Comparison of ENCODE assay signal across 16 cellular contexts in genomic region chr2:160331258-160332025, GRCh38.
A peak's percentile ranks its signal among the peaks of the same experiment; 100 is the strongest.
DNase-seq lines count a peak whose midpoint lies in the region; ATAC-seq and TF ChIP-seq lines count a peak whose summit lies in the region.
"Had no signal": no experiment of that assay in that cellular context is flagged by ENCODE, and none has a peak within 500 bp of the region (broad histone marks: within the 10 kb centered on the region; RNA-seq: fewer than 3 reads in every experiment).

No MANE protein-coding gene starts in this region.

- no peak overlapping the region for H2AFZ ChIP-seq in smooth muscle cell (ENCODE audit: low read depth)

- H3K4me2 ChIP-seq in smooth muscle cell, result no peak overlapping the region

- peaks cover 18% of the 10 kb centered on the region for H3F3A ChIP-seq in smooth muscle cell (ENCODE audit: low read depth)

- peak overlapping the region; percentile 13 to 68 for H3K4me3 Mint-ChIP-seq in activated T-cell treated with anti-CD3 and anti-CD28 coated beads, Interleukin-2, amount 50 U/mL, for 72 hours
- peak overlapping the region; percentile 13 for H3K4me3 Mint-ChIP-seq in activated CD8-positive, alpha-beta T cell treated with anti-CD3 and anti-CD28 coated beads for 36 hours
- H3K4me3 Mint-ChIP-seq: neural crest cell; stimulated activated memory B cell treated with anti-CD40 and anti-IgM and Interleukin-4, amounts not matched to agents 10 μg/mL and 1 μg/mL and 100 μg/mL, for 72 hours had no signal

- H3K9me3 ChIP-seq in right cardiac atrium (ENCODE audit: control insufficient read depth, low read length), result no peaks in the 10 kb centered on the region
- H3K9me3 ChIP-seq in smooth muscle cell (replicated peaks; ENCODE audit: low read depth), result no peaks in the 10 kb centered on the region

- H3K79me2 ChIP-seq in smooth muscle cell (ENCODE audit: low read depth), result peaks cover 100% of the 10 kb centered on the region

- no peaks in the 10 kb centered on the region for H3K36me3 ChIP-seq in smooth muscle cell (ENCODE audit: low read depth)

- intact Hi-C loops in activated CD8-positive, alpha-beta T cell treated with anti-CD3 and anti-CD28 coated beads for 36 hours (cut with micrococcal nuclease), result loop anchor here (5.0 to 10.0 kb wide), 3 partner anchors 76 to 663 kb away; no protein-coding TSS in a partner anchor
- intact Hi-C loops in right cardiac atrium (cut with DNase I), result loop anchor here in 2 of 4 donors (10.0 kb wide), 2 partner anchors 163 to 643 kb away; partner anchors contain the start of gene RBMS1 (in 1 of the 2)

- H3K9ac ChIP-seq in smooth muscle cell (ENCODE audit: low read depth), result no peak overlapping the region

- peaks cover 21% of the 10 kb centered on the region for H3K4me1 ChIP-seq in right cardiac atrium (ENCODE audit: control insufficient read depth, insufficient read depth, low read length)
- peaks cover 34% of the 10 kb centered on the region for H3K4me1 ChIP-seq in smooth muscle cell (ENCODE audit: low read depth)

- H3K27me3 Mint-ChIP-seq in activated T-cell treated with anti-CD3 and anti-CD28 coated beads, Interleukin-2, amount 50 U/mL, for 72 hours (ENCODE audit: low read depth), result no peaks in the 10 kb centered on the region
- no peaks in the 10 kb centered on the region for H3K27me3 Mint-ChIP-seq in activated CD8-positive, alpha-beta T cell treated with anti-CD3 and anti-CD28 coated beads for 36 hours
- H3K27me3 Mint-ChIP-seq: stimulated activated memory B cell treated with anti-CD40 and anti-IgM and Interleukin-4, amounts not matched to agents 10 μg/mL and 1 μg/mL and 100 μg/mL, for 72 hours had no signal

- H3K27me3 ChIP-seq in right cardiac atrium (ENCODE audit: control insufficient read depth, insufficient read depth) (no peaks in the 10 kb centered on the region), smooth muscle cell (ENCODE audit: low read depth) (no peaks in the 10 kb centered on the region)

- TF ChIP-seq CTCF in activated CD8-positive, alpha-beta T cell treated with anti-CD3 and anti-CD28 coated beads for 36 hours (IDR thresholded peaks at IDR 0.05), result no peak
- TF ChIP-seq CTCF in smooth muscle cell (IDR thresholded peaks at IDR 0.05; ENCODE audit: borderline replicate concordance, insufficient read depth, poor library complexity, severe bottlenecking), result no peak

- POLR2A ChIA-PET in activated CD8-positive, alpha-beta T cell treated with anti-CD3 and anti-CD28 coated beads for 36 hours (lab: Charles Lee), result interaction anchor here (0.5 kb wide), 1 partner anchor 101 kb away, joined by 3 read pairs; no protein-coding TSS in a partner anchor

- no peaks in the 10 kb centered on the region for H3K9me3 Mint-ChIP-seq in activated T-cell treated with anti-CD3 and anti-CD28 coated beads, Interleukin-2, amount 50 U/mL, for 72 hours
- no peaks in the 10 kb centered on the region for H3K9me3 Mint-ChIP-seq in activated CD8-positive, alpha-beta T cell treated with anti-CD3 and anti-CD28 coated beads for 36 hours
- H3K9me3 Mint-ChIP-seq: neural crest cell; stimulated activated memory B cell treated with anti-CD40 and anti-IgM and Interleukin-4, amounts not matched to agents 10 μg/mL and 1 μg/mL and 100 μg/mL, for 72 hours had no signal

- H3K4me3 ChIP-seq in right cardiac atrium (ENCODE audit: low read length) (no peak overlapping the region), smooth muscle cell (no peak overlapping the region)

- peaks cover 0 to 3% of the 10 kb centered on the region in 2 donors for H3K36me3 Mint-ChIP-seq in activated T-cell treated with anti-CD3 and anti-CD28 coated beads, Interleukin-2, amount 50 U/mL, for 72 hours (ENCODE audit: insufficient read depth in 2 of 2)
- H3K36me3 Mint-ChIP-seq in activated CD8-positive, alpha-beta T cell treated with anti-CD3 and anti-CD28 coated beads for 36 hours (ENCODE audit: low read depth), result peaks cover 9% of the 10 kb centered on the region

- no peak for ATAC-seq in activated T-cell treated with anti-CD3 and anti-CD28 coated beads, Interleukin-2, amount 50 U/mL, for 72 hours (replicated peaks in 1 of 2)
- ATAC-seq in activated CD8-positive, alpha-beta T cell treated with anti-CD3 and anti-CD28 coated beads for 36 hours, result no peak
- ATAC-seq in right cardiac atrium (peak; percentile 82 to 87), left lobe of liver (no peak), GM18861 (IDR thresholded peaks at IDR 0.05; ENCODE audit: unreplicated experiment) (no peak)
- ATAC-seq: stimulated activated memory B cell treated with anti-CD40 and anti-IgM and Interleukin-4, amounts not matched to agents 10 μg/mL and 1 μg/mL and 100 μg/mL, for 72 hours had no signal

- CTCF ChIA-PET in activated CD8-positive, alpha-beta T cell treated with anti-CD3 and anti-CD28 coated beads for 36 hours (lab: Charles Lee), result interaction anchor here (0.7 to 7.4 kb wide), 4 partner anchors 8 to 98 kb away, joined by 3 to 58 read pairs (median 5); no protein-coding TSS in a partner anchor

- WGBS in right cardiac atrium, result 45% methylated on average over 6 of the region's 6 CpGs
- 71% methylated on average over 6 of the region's 6 CpGs for WGBS in smooth muscle cell (ENCODE audit: low lambda C conversion rate)

- peaks cover 95% of the 10 kb centered on the region for H3K4me1 Mint-ChIP-seq in activated T-cell treated with anti-CD3 and anti-CD28 coated beads, Interleukin-2, amount 50 U/mL, for 72 hours (ENCODE audit: low read depth)
- H3K4me1 Mint-ChIP-seq in activated CD8-positive, alpha-beta T cell treated with anti-CD3 and anti-CD28 coated beads for 36 hours (ENCODE audit: low read depth), result peaks cover 92% of the 10 kb centered on the region

- no peak for DNase-seq in activated T-cell treated with anti-CD3 and anti-CD28 coated beads, Interleukin-2, amount 50 U/mL, for 72 hours
- DNase-seq in activated T-cell treated with anti-CD3 and anti-CD28 coated beads, Interleukin-2, amount 50 U/mL, for 48 hours, result no peak
- no peak for DNase-seq in activated CD8-positive, alpha-beta T cell treated with anti-CD3 and anti-CD28 coated beads for 36 hours
- DNase-seq in right cardiac atrium (peak; percentile 22 to 73 (median 59)), smooth muscle cell (lab: John Stamatoyannopoulos, UW; ENCODE audit: unreplicated experiment) (no peak), left lobe of liver (ENCODE audit: low spot score) (no peak), UCSD-AML1 (lab: John Stamatoyannopoulos, UW; ENCODE audit: unreplicated experiment) (no peak)
- DNase-seq: cerebellar nuclear complex, islet precursor cell, NCI-H1048, NCI-H2171, NCI-H82 had no signal

- H3K27ac ChIP-seq in right cardiac atrium (ENCODE audit: low read length) (peak overlapping the region; percentile 69), smooth muscle cell (ENCODE audit: low read depth) (peak overlapping the region; percentile 81)
- H3K27ac ChIP-seq: epithelial cell of prostate had no signal

- peaks cover 99% of the 10 kb centered on the region for H4K20me1 ChIP-seq in smooth muscle cell (ENCODE audit: low read depth)

- peak overlapping the region; percentile 31 for H3K27ac Mint-ChIP-seq in activated T-cell treated with anti-CD3 and anti-CD28 coated beads, Interleukin-2, amount 50 U/mL, for 72 hours
- H3K27ac Mint-ChIP-seq in activated CD8-positive, alpha-beta T cell treated with anti-CD3 and anti-CD28 coated beads for 36 hours, result peak overlapping the region; percentile 76
- H3K27ac Mint-ChIP-seq: stimulated activated memory B cell treated with anti-CD40 and anti-IgM and Interleukin-4, amounts not matched to agents 10 μg/mL and 1 μg/mL and 100 μg/mL, for 72 hours had no signal

Comparison
In these comparisons a context has a peak if more than half of its experiments do, and no peak if none do; other contexts are left out.
1. ATAC-seq: peak in right cardiac atrium (2 of 2); none in activated T-cell treated with anti-CD3 and anti-CD28 coated beads, Interleukin-2, amount 50 U/mL, for 72 hours (0 of 2), activated CD8-positive, alpha-beta T cell treated with anti-CD3 and anti-CD28 coated beads for 36 hours (single experiment), left lobe of liver (single experiment) and GM18861 (single experiment).
2. DNase-seq: peak in right cardiac atrium (3 of 3); none in activated T-cell treated with anti-CD3 and anti-CD28 coated beads, Interleukin-2, amount 50 U/mL, for 72 hours (0 of 2), activated T-cell treated with anti-CD3 and anti-CD28 coated beads, Interleukin-2, amount 50 U/mL, for 48 hours (0 of 2), activated CD8-positive, alpha-beta T cell treated with anti-CD3 and anti-CD28 coated beads for 36 hours (single experiment), smooth muscle cell (single experiment), left lobe of liver (single experiment) and UCSD-AML1 (single experiment).